Comparison of ENCODE assay signal across 8 cellular contexts in genomic region chr18:54358495-54358793, GRCh38. TPM values are rescaled to one million over a fixed set of nuclear protein-coding genes. Genes with fewer than 3 reads are reported as not detected.
DNase-seq lines count a peak whose midpoint lies in the region; ATAC-seq and TF ChIP-seq lines count a peak whose summit lies in the region.

No MANE protein-coding gene starts in this region.

- peaks cover 14% of the 10 kb centered on the region for H3K36me3 Mint-ChIP-seq in activated naive CD8-positive, alpha-beta T cell treated with anti-CD3 and anti-CD28 coated beads, Interleukin-2, amount 10 ng/mL, durations not matched to agents 7 days and 5 days

- H3K4me3 ChIP-seq in iPS DF 6.9 (ENCODE audit: low read length) (peak overlapping the region; percentile 78), smooth muscle cell (peak overlapping the region; percentile 84)

- H3K4me2 ChIP-seq in smooth muscle cell: peak overlapping the region; percentile 88

- POLR2A ChIA-PET in activated naive CD8-positive, alpha-beta T cell treated with anti-CD3 and anti-CD28 coated beads, Interleukin-2, amount 10 ng/mL, durations not matched to agents 7 days and 5 days (lab: Charles Lee): interaction anchor here (0.7 to 2.4 kb wide), 4 partner anchors 39 to 135 kb away, joined by 3 to 36 read pairs (median 10); partner anchors contain the start of gene POLI

- H4K20me1 ChIP-seq in smooth muscle cell (ENCODE audit: low read depth): no peaks in the 10 kb centered on the region

- H3K79me2 ChIP-seq in smooth muscle cell (ENCODE audit: low read depth): peaks cover 19% of the 10 kb centered on the region

- H3K27me3 Mint-ChIP-seq in activated naive CD8-positive, alpha-beta T cell treated with anti-CD3 and anti-CD28 coated beads, Interleukin-2, amount 10 ng/mL, durations not matched to agents 7 days and 5 days: peaks cover 7% of the 10 kb centered on the region

- peak overlapping the region; percentile 68 for H3K9ac ChIP-seq in smooth muscle cell (ENCODE audit: low read depth)

- H3K27me3 ChIP-seq in iPS DF 6.9 (ENCODE audit: control insufficient read depth, insufficient read depth, low read length) (no peaks in the 10 kb centered on the region), smooth muscle cell (ENCODE audit: low read depth) (no peaks in the 10 kb centered on the region)

- no peaks in the 10 kb centered on the region; the same call in 1 of the 2 replicates for H3K36me3 ChIP-seq in iPS DF 6.9 (ENCODE audit: control insufficient read depth, insufficient read depth, low read length)
- no peaks in the 10 kb centered on the region for H3K36me3 ChIP-seq in smooth muscle cell (ENCODE audit: low read depth)

- no peaks in the 10 kb centered on the region for H3K9me3 Mint-ChIP-seq in activated naive CD8-positive, alpha-beta T cell treated with anti-CD3 and anti-CD28 coated beads, Interleukin-2, amount 10 ng/mL, durations not matched to agents 7 days and 5 days

- H3K4me1 Mint-ChIP-seq in activated naive CD8-positive, alpha-beta T cell treated with anti-CD3 and anti-CD28 coated beads, Interleukin-2, amount 10 ng/mL, durations not matched to agents 7 days and 5 days: peaks cover 18% of the 10 kb centered on the region

- peak overlapping the region; percentile 98 for H2AFZ ChIP-seq in smooth muscle cell (ENCODE audit: low read depth)

- ATAC-seq in GM19023 (IDR thresholded peaks at IDR 0.05; ENCODE audit: unreplicated experiment): peak; percentile 5
- peak; percentile 3 for ATAC-seq in HG03565 (IDR thresholded peaks at IDR 0.05; ENCODE audit: unreplicated experiment)
- ATAC-seq in activated naive CD8-positive, alpha-beta T cell treated with anti-CD3 and anti-CD28 coated beads, Interleukin-2, amount 10 ng/mL, durations not matched to agents 7 days and 5 days (ENCODE audit: low read depth): no peak
- no peak for ATAC-seq in HG03457 (IDR thresholded peaks at IDR 0.05; ENCODE audit: unreplicated experiment)

- H3K27ac ChIP-seq in iPS DF 6.9 (ENCODE audit: low read length): no peak overlapping the region
- no peak overlapping the region for H3K27ac ChIP-seq in smooth muscle cell (ENCODE audit: low read depth)

- TF ChIP-seq CTCF in smooth muscle cell (IDR thresholded peaks at IDR 0.05; ENCODE audit: borderline replicate concordance, insufficient read depth, poor library complexity, severe bottlenecking): no peak

- DNase-seq in AG20443 (ENCODE audit: low spot score) (peak; percentile 43), iPS DF 6.9 (ENCODE audit: low read depth, low spot score) (no peak), smooth muscle cell (lab: John Stamatoyannopoulos, UW; ENCODE audit: unreplicated experiment) (no peak), NCI-H1105 (lab: John Stamatoyannopoulos, UW) (no peak)
- DNase-seq in activated naive CD8-positive, alpha-beta T cell treated with anti-CD3 and anti-CD28 coated beads, Interleukin-2, amount 10 ng/mL, durations not matched to agents 7 days and 5 days: no peak

- H3K9me3 ChIP-seq in iPS DF 6.9 (ENCODE audit: control insufficient read depth, insufficient read depth, low read length) (no peaks in the 10 kb centered on the region), smooth muscle cell (replicated peaks; ENCODE audit: low read depth) (no peaks in the 10 kb centered on the region)

- peak overlapping the region; percentile 99 for H3K4me3 Mint-ChIP-seq in activated naive CD8-positive, alpha-beta T cell treated with anti-CD3 and anti-CD28 coated beads, Interleukin-2, amount 10 ng/mL, durations not matched to agents 7 days and 5 days

- H3F3A ChIP-seq in smooth muscle cell (ENCODE audit: low read depth): no peaks in the 10 kb centered on the region

- peak overlapping the region; percentile 98 for H3K27ac Mint-ChIP-seq in activated naive CD8-positive, alpha-beta T cell treated with anti-CD3 and anti-CD28 coated beads, Interleukin-2, amount 10 ng/mL, durations not matched to agents 7 days and 5 days

- WGBS in iPS DF 6.9 (ENCODE audit: insufficient coverage, insufficient read length): no CpG with 5 or more reads among the region's 15 CpGs
- under 1% methylated on average over 15 of the region's 15 CpGs for WGBS in smooth muscle cell (ENCODE audit: low lambda C conversion rate)

- H3K4me1 ChIP-seq in iPS DF 6.9 (ENCODE audit: control insufficient read depth, insufficient read depth, low read length) (no peaks in the 10 kb centered on the region), smooth muscle cell (ENCODE audit: low read depth) (peaks cover 19% of the 10 kb centered on the region)

RNA-seq across cellular contexts. Expression of gene C18orf54, which starts 0.7 kb away (rescaled TPM):
- total RNA-seq in activated naive CD8-positive, alpha-beta T cell treated with anti-CD3 and anti-CD28 coated beads, Interleukin-2, amount 10 ng/mL, durations not matched to agents 7 days and 5 days: 1 to 10 TPM; 8.0 to 8.5 TPM
- 9.3 and 12.8 TPM in 2 replicates for total RNA-seq in smooth muscle cell
- 3.4 and 4.9 TPM in 2 replicates for polyA plus RNA-seq in smooth muscle cell

RNA-seq across cellular contexts. Expression of gene STARD6, which starts 0.8 kb away (rescaled TPM):
- total RNA-seq in activated naive CD8-positive, alpha-beta T cell treated with anti-CD3 and anti-CD28 coated beads, Interleukin-2, amount 10 ng/mL, durations not matched to agents 7 days and 5 days: not detected
- not detected in 2 replicates for total RNA-seq in smooth muscle cell
- not detected in 2 replicates for polyA plus RNA-seq in smooth muscle cell

Comparison
In these comparisons a context has a peak if more than half of its experiments do, and no peak if none do; other contexts are left out.
1. ATAC-seq: peak in GM19023 (single experiment) and HG03565 (single experiment); none in activated naive CD8-positive, alpha-beta T cell treated with anti-CD3 and anti-CD28 coated beads, Interleukin-2, amount 10 ng/mL, durations not matched to agents 7 days and 5 days (single experiment) and HG03457 (single experiment).